Comparison of ENCODE assay signal across 9 cellular contexts in genomic region chr16:15988268-15989013, GRCh38. TPM values are rescaled to one million over a fixed set of nuclear protein-coding genes. Genes with fewer than 3 reads are reported as not detected.
DNase-seq lines count a peak whose midpoint lies in the region; ATAC-seq lines count a peak whose summit lies in the region.
"Had no signal": no experiment of that assay in that cellular context is flagged by ENCODE, and none has a peak within 500 bp of the region (broad histone marks: within the 10 kb centered on the region; RNA-seq: fewer than 3 reads in every experiment).

No MANE protein-coding gene starts in this region.

- H3K36me3 Mint-ChIP-seq in natural killer cell treated with Interleukin-12 subunit alpha and Interleukin-12 subunit beta and Interleukin-15 and Interleukin-18, amount 100 ng/mL, for 72 hours: peaks cover 4% of the 10 kb centered on the region

- ATAC-seq in natural killer cell treated with Interleukin-12 subunit alpha and Interleukin-12 subunit beta and Interleukin-15 and Interleukin-18, amount 100 ng/mL, for 72 hours: peak in 1 of 2 donors; percentile 49
- no peak for ATAC-seq in HG02610 (IDR thresholded peaks at IDR 0.05; ENCODE audit: unreplicated experiment)

- peak overlapping the region; percentile 19 for H3K4me3 Mint-ChIP-seq in natural killer cell treated with Interleukin-12 subunit alpha and Interleukin-12 subunit beta and Interleukin-15 and Interleukin-18, amount 100 ng/mL, for 72 hours
- H3K4me3 Mint-ChIP-seq: activated CD4-positive, alpha-beta memory T cell treated with anti-CD3 and anti-CD28 coated beads, Interleukin-2, amount 10 ng/mL, durations not matched to agents 7 days and 5 days had no signal

- H3K9me3 Mint-ChIP-seq in natural killer cell treated with Interleukin-12 subunit alpha and Interleukin-12 subunit beta and Interleukin-15 and Interleukin-18, amount 100 ng/mL, for 72 hours: no peaks in the 10 kb centered on the region

- DNase-seq in CMK (ENCODE audit: low read depth) (peak; percentile 81), NCI-H524 (lab: John Stamatoyannopoulos, UW) (peak; percentile 35 to 81), dermis blood vessel endothelial cell (peak; percentile 59), NCI-H187 (lab: John Stamatoyannopoulos, UW) (no peak), NCI-H2081 treated with DMSO at 0.1 percent for 48 hours (lab: John Stamatoyannopoulos, UW) (no peak), middle frontal gyrus (ENCODE audit: extremely low spot score, low spot score) (no peak)
- no peak for DNase-seq in natural killer cell treated with Interleukin-12 subunit alpha and Interleukin-12 subunit beta and Interleukin-15 and Interleukin-18, amount 100 ng/mL, for 72 hours (ENCODE audit: low spot score)
- DNase-seq: activated CD4-positive, alpha-beta memory T cell treated with anti-CD3 and anti-CD28 coated beads, Interleukin-2, amount 10 ng/mL, durations not matched to agents 7 days and 5 days had no signal

- peaks cover 27 to 43% of the 10 kb centered on the region in 2 donors for H3K4me1 Mint-ChIP-seq in natural killer cell treated with Interleukin-12 subunit alpha and Interleukin-12 subunit beta and Interleukin-15 and Interleukin-18, amount 100 ng/mL, for 72 hours (ENCODE audit: low read depth in 2 of 2)

- peak overlapping the region; percentile 4 to 74 for H3K27ac Mint-ChIP-seq in natural killer cell treated with Interleukin-12 subunit alpha and Interleukin-12 subunit beta and Interleukin-15 and Interleukin-18, amount 100 ng/mL, for 72 hours
- H3K27ac Mint-ChIP-seq: activated CD4-positive, alpha-beta memory T cell treated with anti-CD3 and anti-CD28 coated beads, Interleukin-2, amount 10 ng/mL, durations not matched to agents 7 days and 5 days had no signal

- no peaks in the 10 kb centered on the region for H3K27me3 Mint-ChIP-seq in natural killer cell treated with Interleukin-12 subunit alpha and Interleukin-12 subunit beta and Interleukin-15 and Interleukin-18, amount 100 ng/mL, for 72 hours
- H3K27me3 Mint-ChIP-seq: activated CD4-positive, alpha-beta memory T cell treated with anti-CD3 and anti-CD28 coated beads, Interleukin-2, amount 10 ng/mL, durations not matched to agents 7 days and 5 days had no signal

RNA-seq across cellular contexts. Expression of gene ABCC1, which starts 39.0 kb away (rescaled TPM):
- total RNA-seq in dermis blood vessel endothelial cell: 35.7 and 70.6 TPM in 2 replicates
- total RNA-seq in natural killer cell treated with Interleukin-12 subunit alpha and Interleukin-12 subunit beta and Interleukin-15 and Interleukin-18, amount 100 ng/mL, for 72 hours: 100 to 1,000 TPM in 1 of 2 donors, 10 to 100 TPM in 1; 43.1 to 106 TPM

Comparison
In these comparisons a context has a peak if more than half of its experiments do, and no peak if none do; other contexts are left out.
1. DNase-seq: peak in CMK (single experiment), NCI-H524 (2 of 2) and dermis blood vessel endothelial cell (single experiment); none in natural killer cell treated with Interleukin-12 subunit alpha and Interleukin-12 subunit beta and Interleukin-15 and Interleukin-18, amount 100 ng/mL, for 72 hours (single experiment), NCI-H187 (0 of 2), NCI-H2081 treated with DMSO at 0.1 percent for 48 hours (single experiment) and middle frontal gyrus (single experiment).